ENCODE assay signal across 23 cellular contexts in genomic region chr12:124823272-124823970, GRCh38. TPM values are rescaled to one million over a fixed set of nuclear protein-coding genes. Genes with fewer than 3 reads are reported as not detected.
DNase-seq lines count a peak whose midpoint lies in the region; ATAC-seq and TF ChIP-seq lines count a peak whose summit lies in the region.
"Had no signal": no experiment of that assay in that cellular context is flagged by ENCODE, and none has a peak within 500 bp of the region (broad histone marks: within the 10 kb centered on the region; RNA-seq: fewer than 3 reads in every experiment).

No MANE protein-coding gene starts in this region.

- POLR2A ChIA-PET in Panc1 (lab: Charles Lee), result interaction anchor here (0.6 kb wide), 1 partner anchor 12 kb away, joined by 3 read pairs; no protein-coding TSS in a partner anchor

- intact Hi-C loops in Panc1 (cut with micrococcal nuclease; ENCODE audit: unreplicated experiment) (loop anchor here (10.0 kb wide), 1 partner anchor 81 kb away; no protein-coding TSS in a partner anchor), right lobe of liver (cut with DNase I) (no loop called here)

- H3K4me1 Mint-ChIP-seq in GM23338, result peaks cover 31% of the 10 kb centered on the region
- H3K4me1 Mint-ChIP-seq in endodermal cell, result peaks cover 36% of the 10 kb centered on the region
- H3K4me1 Mint-ChIP-seq in endothelial cell (ENCODE audit: unreplicated experiment), result no peaks in the 10 kb centered on the region
- H3K4me1 Mint-ChIP-seq: CD8-positive, alpha-beta memory T cell had no signal

- H3K36me3 ChIP-seq in GM23338 (ENCODE audit: insufficient read depth) (no peaks in the 10 kb centered on the region), Panc1 (ENCODE audit: control insufficient read depth, insufficient read depth, low read length) (no peaks in the 10 kb centered on the region), endodermal cell (ENCODE audit: control insufficient read depth, insufficient read depth, low read length) (no peaks in the 10 kb centered on the region), right lobe of liver (no peaks in the 10 kb centered on the region)
- H3K36me3 ChIP-seq: SJSA1 had no signal

- H3K36me3 Mint-ChIP-seq in GM23338 (ENCODE audit: low read depth) (no peaks in the 10 kb centered on the region), endodermal cell (ENCODE audit: low read depth) (no peaks in the 10 kb centered on the region), endothelial cell (ENCODE audit: low read depth, unreplicated experiment) (no peaks in the 10 kb centered on the region)
- H3K36me3 Mint-ChIP-seq: CD8-positive, alpha-beta memory T cell had no signal

- no peaks in the 10 kb centered on the region for H3K27me3 ChIP-seq in GM23338 (ENCODE audit: insufficient read depth)
- H3K27me3 ChIP-seq in Panc1 (ENCODE audit: control insufficient read depth, insufficient read depth, low read length), result no peaks in the 10 kb centered on the region
- no peaks in the 10 kb centered on the region for H3K27me3 ChIP-seq in endodermal cell (ENCODE audit: control insufficient read depth, insufficient read depth, low read length, poor library complexity, severe bottlenecking)
- H3K27me3 ChIP-seq in right lobe of liver, result no peaks in the 10 kb centered on the region
- H3K27me3 ChIP-seq: SJSA1 had no signal

- H3F3A ChIP-seq in GM23338 (replicated peaks; ENCODE audit: low read depth), result 0 out of 2 replicates have a peak, but pooled peaks cover 8% of the 10 kb centered on the region

- CTCF ChIA-PET in Panc1 (lab: Charles Lee), result no interaction called here

- H3K4me3 Mint-ChIP-seq in GM23338 (no peak overlapping the region), endodermal cell (no peak overlapping the region), endothelial cell (ENCODE audit: unreplicated experiment) (no peak overlapping the region)
- H3K4me3 Mint-ChIP-seq: CD8-positive, alpha-beta memory T cell; HFFc6 had no signal

- no TSS peak for BruUV-seq in Panc1 (replicated peaks; lab: Mats Ljungman, UMichigan)

- H3K27ac Mint-ChIP-seq in GM23338 (peak overlapping the region; percentile 73), endodermal cell (no peak overlapping the region), endothelial cell (ENCODE audit: unreplicated experiment) (no peak overlapping the region)
- H3K27ac Mint-ChIP-seq: CD8-positive, alpha-beta memory T cell; HFFc6; IgD-negative memory B cell had no signal

- TF ChIP-seq CTCF in GM23338 (conservative IDR thresholded peaks at IDR 0.05; ENCODE audit: low read depth in 2 of 2) (no peak), Panc1 (IDR thresholded peaks at IDR 0.05) (no peak), endodermal cell (conservative IDR thresholded peaks at IDR 0.05) (no peak), right lobe of liver (IDR thresholded peaks at IDR 0.05) (no peak), endothelial cell (IDR thresholded peaks at IDR 0.05; ENCODE audit: unreplicated experiment) (no peak)

- peaks cover 5% of the 10 kb centered on the region for H3K27me3 Mint-ChIP-seq in GM23338 (ENCODE audit: insufficient read depth, low read depth, poor library complexity)
- H3K27me3 Mint-ChIP-seq in endodermal cell (ENCODE audit: insufficient read depth), result no peaks in the 10 kb centered on the region
- H3K27me3 Mint-ChIP-seq in endothelial cell (ENCODE audit: unreplicated experiment), result no peaks in the 10 kb centered on the region
- H3K27me3 Mint-ChIP-seq: CD8-positive, alpha-beta memory T cell; IgD-negative memory B cell had no signal

- no peak overlapping the region; the same call in 1 of the 2 replicates for H3K4me3 ChIP-seq in GM23338
- no peak overlapping the region for H3K4me3 ChIP-seq in Panc1 (ENCODE audit: low read depth in 2 of 2, low read length in 2 of 2)
- H3K4me3 ChIP-seq in endodermal cell (ENCODE audit: low read length), result no peak overlapping the region
- no peak overlapping the region for H3K4me3 ChIP-seq in right lobe of liver
- H3K4me3 ChIP-seq: SJSA1 had no signal

- TF ChIP-seq POLR2A in right lobe of liver (IDR thresholded peaks at IDR 0.05), result no peak

- H3K9ac ChIP-seq in endodermal cell (ENCODE audit: extremely low read depth, low read length, poor library complexity, severe bottlenecking), result no peak overlapping the region

- 82 to 89% methylated on average over 13 to 16 of the region's 16 CpGs for WGBS in endodermal cell (ENCODE audit: insufficient coverage in 1 of 2, insufficient read length in 1 of 2), 2 experiments
- 82% methylated on average over 16 of the region's 16 CpGs for WGBS in right lobe of liver (ENCODE audit: insufficient coverage, low coverage, low lambda C conversion rate, missing lambda C conversion rate)

- H4K20me1 ChIP-seq in GM23338 (replicated peaks; ENCODE audit: insufficient read depth), result no peaks in the 10 kb centered on the region; the same call in 1 of the 2 replicates

- no peaks in the 10 kb centered on the region for H3K9me2 ChIP-seq in GM23338 (ENCODE audit: insufficient read depth)

- H3K4me1 ChIP-seq in GM23338 (ENCODE audit: insufficient read depth) (peaks cover 35% of the 10 kb centered on the region), Panc1 (ENCODE audit: control insufficient read depth, insufficient read depth, low read length) (peaks cover 35% of the 10 kb centered on the region), endodermal cell (ENCODE audit: control insufficient read depth, insufficient read depth, low read length) (peaks cover 7% of the 10 kb centered on the region), right lobe of liver (peaks cover 0 to 65% (median 22%) of the 10 kb centered on the region in 4 donors)
- H3K4me1 ChIP-seq: SJSA1 had no signal

- peak overlapping the region; percentile 50 for H3K4me2 ChIP-seq in GM23338

- DNase-seq in GM23338 (ENCODE audit: low spot score) (no peak), Panc1 (ENCODE audit: low read depth, low spot score) (no peak), endodermal cell (peak; percentile 81), right lobe of liver (no peak), SIG-M5 (lab: John Stamatoyannopoulos, UW) (no peak), endothelial cell (ENCODE audit: low spot score) (no peak)
- DNase-seq in stimulated activated naive CD4-positive, alpha-beta T cell treated with Interleukin-2 at 50 U/mL for 16 hours (lab: John Stamatoyannopoulos, UW), result no peak
- DNase-seq: AML-193; CD8-positive, alpha-beta memory T cell; GF-D8; HFFc6; NCI-H1105 treated with DMSO at 0.1 percent for 48 hours; NCI-H1694; NCI-H2081; NCI-H2171; NCI-H345; NCI-H524 treated with DMSO at 0.1 percent for 48 hours; NCI-H82 had no signal

- peaks cover 59% of the 10 kb centered on the region for H3K79me2 ChIP-seq in GM23338 (replicated peaks; ENCODE audit: insufficient read depth)

- in situ Hi-C loops in Panc1 (cut with HindIII; ENCODE audit: low pct_unique_long_range_greater_than_20kb, low sequenced_read_pairs), result no loop called here

- no peaks in the 10 kb centered on the region for H3K9me3 Mint-ChIP-seq in GM23338
- no peaks in the 10 kb centered on the region for H3K9me3 Mint-ChIP-seq in endodermal cell
- H3K9me3 Mint-ChIP-seq in endothelial cell (ENCODE audit: unreplicated experiment), result no peaks in the 10 kb centered on the region
- H3K9me3 Mint-ChIP-seq: CD8-positive, alpha-beta memory T cell; HFFc6; IgD-negative memory B cell had no signal

- no peak for ATAC-seq in GM23338
- no peak for ATAC-seq in Panc1
- ATAC-seq in right lobe of liver, result no peak
- no peak for ATAC-seq in HG03469 (IDR thresholded peaks at IDR 0.05; ENCODE audit: unreplicated experiment)

- peak overlapping the region; percentile 43 for H3K27ac ChIP-seq in GM23338 (ENCODE audit: low read depth)
- H3K27ac ChIP-seq in Panc1 (ENCODE audit: low read length), result peak overlapping the region; percentile 37; the same call in 1 of the 2 replicates
- H3K27ac ChIP-seq in endodermal cell (ENCODE audit: low read depth, low read length), result no peak overlapping the region
- H3K27ac ChIP-seq in right lobe of liver, result peak overlapping the region in 2 of 3 donors; percentile 92 to 96
- H3K27ac ChIP-seq: C4-2B, HL-60, SJSA1 had no signal

- H3K9me3 ChIP-seq in Panc1 (ENCODE audit: control insufficient read depth, insufficient read depth, low read depth, low read length) (no peaks in the 10 kb centered on the region), endodermal cell (ENCODE audit: control insufficient read depth, low read length) (no peaks in the 10 kb centered on the region), right lobe of liver (no peaks in the 10 kb centered on the region)
- H3K9me3 ChIP-seq: SJSA1 had no signal

- no peak overlapping the region for H2AFZ ChIP-seq in GM23338

TF ChIP-seq in GM23338, 12 proteins besides CTCF, POLR2A, EP300 and RAD21 (continues in another document):
- no peak for TF ChIP-seq JUNB (IDR thresholded peaks at IDR 0.05; ENCODE audit: unreplicated experiment)
- TF ChIP-seq, protein P1, sequence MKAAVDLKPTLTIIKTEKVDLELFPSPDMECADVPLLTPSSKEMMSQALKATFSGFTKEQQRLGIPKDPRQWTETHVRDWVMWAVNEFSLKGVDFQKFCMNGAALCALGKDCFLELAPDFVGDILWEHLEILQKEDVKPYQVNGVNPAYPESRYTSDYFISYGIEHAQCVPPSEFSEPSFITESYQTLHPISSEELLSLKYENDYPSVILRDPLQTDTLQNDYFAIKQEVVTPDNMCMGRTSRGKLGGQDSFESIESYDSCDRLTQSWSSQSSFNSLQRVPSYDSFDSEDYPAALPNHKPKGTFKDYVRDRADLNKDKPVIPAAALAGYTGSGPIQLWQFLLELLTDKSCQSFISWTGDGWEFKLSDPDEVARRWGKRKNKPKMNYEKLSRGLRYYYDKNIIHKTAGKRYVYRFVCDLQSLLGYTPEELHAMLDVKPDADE (IDR thresholded peaks at IDR 0.05), result no peak

RNA-seq across cellular contexts. Expression of gene SCARB1, which starts 40.2 kb away (rescaled TPM):
- total RNA-seq in GM23338 (2014; rRNA removed; shearing (Covaris generic)), result 49.3 and 62.5 TPM in 2 replicates
- polyA plus RNA-seq in GM23338 (2016; fragmentation: Nextera tagmentation; extraction: Ambion mirVana), result 31.0 TPM in 2 replicates
- total RNA-seq in Panc1 (2021; ENCODE audit: unreplicated experiment) (359 TPM), endodermal cell (10 to 100 TPM; 33.0 to 36.2 TPM), right lobe of liver (100 to 1,000 TPM; 128 to 359 (median 214) TPM), endothelial cell (ENCODE audit: unreplicated experiment) (16.9 TPM)
- polyA plus RNA-seq in Panc1 (2012; ENCODE audit: insufficient read length), result 1,007 TPM
- 26.1 TPM for polyA plus RNA-seq in endodermal cell (2013, experiment 1 of 2)
- 30.2 TPM for polyA plus RNA-seq in endodermal cell (2013, experiment 2 of 2)
